Comparison of ENCODE assay signal across 8 cellular contexts in the genomic region with DNA sequence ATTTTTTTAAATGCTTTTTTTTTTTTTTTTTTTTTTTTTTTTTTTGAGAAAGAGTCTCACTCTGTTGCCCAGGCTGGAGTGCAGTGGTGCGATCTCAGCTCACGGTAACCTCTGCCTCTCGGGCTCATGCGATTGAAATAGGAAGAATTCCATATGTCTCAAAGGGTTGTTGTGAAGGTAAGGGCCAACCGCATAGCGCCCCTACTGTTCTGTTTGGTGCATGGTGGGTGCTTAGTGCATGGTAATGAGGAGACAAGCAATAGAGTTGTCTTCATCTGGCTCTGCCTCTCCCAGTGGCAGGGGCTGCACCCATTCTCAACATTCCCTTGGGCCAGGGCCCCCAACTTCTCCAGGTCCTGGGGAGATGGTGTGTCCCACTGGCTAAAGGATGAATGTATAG.
DNase-seq lines count a peak whose midpoint lies in the region; ATAC-seq and TF ChIP-seq lines count a peak whose summit lies in the region.

No MANE protein-coding gene starts in this region.

- H3K9me3 Mint-ChIP-seq in CD4-positive, alpha-beta memory T cell = no peaks in the 10 kb centered on the region

- H3K27ac ChIP-seq in CD4-positive, alpha-beta memory T cell (ENCODE audit: low read depth, low read length) = no peak overlapping the region
- H3K27ac ChIP-seq in fibroblast of lung (ENCODE audit: insufficient read depth, low read length) = no peak overlapping the region

- peak; percentile 64 to 76 for TF ChIP-seq CTCF in fibroblast of lung (conservative IDR thresholded peaks at IDR 0.05 in 1 of 2, IDR thresholded peaks at IDR 0.05 in 1 of 2; ENCODE audit: low read depth in 1 of 2, low read length in 2 of 2)

- H3K4me1 ChIP-seq in CD4-positive, alpha-beta memory T cell (ENCODE audit: insufficient read depth, low read length) = no peaks in the 10 kb centered on the region
- H3K4me1 ChIP-seq in fibroblast of lung (ENCODE audit: control insufficient read depth, extremely low read depth, insufficient read depth, low read length) = no peaks in the 10 kb centered on the region

- H3K36me3 Mint-ChIP-seq in CD4-positive, alpha-beta memory T cell = no peaks in the 10 kb centered on the region

- DNase-seq in CD4-positive, alpha-beta memory T cell = peak in 4 of 5 donors; percentile 11 to 33 (median 28)
- DNase-seq in NCI-H1694 (lab: John Stamatoyannopoulos, UW) (peak; percentile 23), fibroblast of lung (ENCODE audit: low read depth in 2 of 2) (peak; percentile 20 to 61), NCI-H2029 (lab: John Stamatoyannopoulos, UW) (no peak), KG1 (lab: John Stamatoyannopoulos, UW) (no peak)
- peak; percentile 30 for DNase-seq in activated CD4-positive, alpha-beta T cell treated with anti-CD3 and anti-CD28 coated beads, Interleukin-2, amount 50 U/mL, for 1 hour
- peak; percentile 23 to 41 for DNase-seq in stimulated activated CD4-positive, alpha-beta T cell treated with anti-CD3 and anti-CD28 coated beads, Interleukin-2, amount 100 ng/mL, for 48 hours

- no peaks in the 10 kb centered on the region for H3K79me2 ChIP-seq in fibroblast of lung (ENCODE audit: control insufficient read depth, insufficient read depth, low read length)

- H4K20me1 ChIP-seq in fibroblast of lung (ENCODE audit: control insufficient read depth, extremely low read depth, insufficient read depth, low read length) = no peaks in the 10 kb centered on the region

- no peak overlapping the region for H3K27ac Mint-ChIP-seq in CD4-positive, alpha-beta memory T cell

- H3K4me1 Mint-ChIP-seq in CD4-positive, alpha-beta memory T cell = peaks cover 0 to 4% (median 1%) of the 10 kb centered on the region in 4 donors

- POLR2A ChIA-PET in CD4-positive, alpha-beta memory T cell (lab: Charles Lee; ENCODE audit: partially characterized antibody) = no interaction called here

- H3K4me3 Mint-ChIP-seq in CD4-positive, alpha-beta memory T cell = no peak overlapping the region

- H3K9ac ChIP-seq in fibroblast of lung (ENCODE audit: insufficient read depth, low read length) = no peak overlapping the region

- no peak overlapping the region for H3K4me3 ChIP-seq in CD4-positive, alpha-beta memory T cell (ENCODE audit: low read length in 2 of 2)
- H3K4me3 ChIP-seq in fibroblast of lung (replicated peaks in 1 of 4; ENCODE audit: control extremely low read depth in 1 of 4, insufficient read depth in 1 of 4, low read depth in 3 of 4, low read length in 4 of 4) = no peak overlapping the region

- no peaks in the 10 kb centered on the region for H3K27me3 ChIP-seq in CD4-positive, alpha-beta memory T cell (ENCODE audit: insufficient read depth, low read length)
- H3K27me3 ChIP-seq in fibroblast of lung (ENCODE audit: control insufficient read depth, insufficient read depth, low read length) = no peaks in the 10 kb centered on the region

- ATAC-seq in GM21360 (IDR thresholded peaks at IDR 0.05; ENCODE audit: unreplicated experiment) = peak; percentile 77

- H3K27me3 Mint-ChIP-seq in CD4-positive, alpha-beta memory T cell = peaks cover 6 to 21% of the 10 kb centered on the region in 2 donors

- H3K9me3 ChIP-seq in CD4-positive, alpha-beta memory T cell (ENCODE audit: control insufficient read depth in 1 of 2, low read length in 2 of 2) = no peaks in the 10 kb centered on the region
- H3K9me3 ChIP-seq in fibroblast of lung (ENCODE audit: control insufficient read depth, insufficient read depth, low read depth, low read length) = no peaks in the 10 kb centered on the region

- H3K4me2 ChIP-seq in fibroblast of lung (ENCODE audit: extremely low read depth, insufficient read depth, low read length) = no peak overlapping the region

- intact Hi-C loops in CD4-positive, alpha-beta memory T cell (cut with micrococcal nuclease) = loop anchor here (5.0 kb wide), 1 partner anchor 47 kb away; no protein-coding TSS in a partner anchor

- H3K36me3 ChIP-seq in CD4-positive, alpha-beta memory T cell (ENCODE audit: insufficient read depth, low read length) = no peaks in the 10 kb centered on the region
- H3K36me3 ChIP-seq in fibroblast of lung (ENCODE audit: control insufficient read depth, insufficient read depth, low read length) = no peaks in the 10 kb centered on the region

- H2AFZ ChIP-seq in fibroblast of lung (ENCODE audit: low read length) = no peak overlapping the region

- CTCF ChIA-PET in CD4-positive, alpha-beta memory T cell (lab: Charles Lee; ENCODE audit: partially characterized antibody) = interaction anchor here (0.7 to 3.4 kb wide), 8 partner anchors 8 to 487 kb away, joined by 3 to 11 read pairs (median 4); no protein-coding TSS in a partner anchor

Comparison
In these comparisons a context has a peak if more than half of its experiments do, and no peak if none do; other contexts are left out.
1. DNase-seq: peak in CD4-positive, alpha-beta memory T cell (4 of 5), NCI-H1694 (single experiment), activated CD4-positive, alpha-beta T cell treated with anti-CD3 and anti-CD28 coated beads, Interleukin-2, amount 50 U/mL, for 1 hour (single experiment), fibroblast of lung (2 of 2) and stimulated activated CD4-positive, alpha-beta T cell treated with anti-CD3 and anti-CD28 coated beads, Interleukin-2, amount 100 ng/mL, for 48 hours (2 of 2); none in NCI-H2029 (single experiment) and KG1 (single experiment).